Comparison of ENCODE assay signal across 8 cellular contexts in the genomic region with DNA sequence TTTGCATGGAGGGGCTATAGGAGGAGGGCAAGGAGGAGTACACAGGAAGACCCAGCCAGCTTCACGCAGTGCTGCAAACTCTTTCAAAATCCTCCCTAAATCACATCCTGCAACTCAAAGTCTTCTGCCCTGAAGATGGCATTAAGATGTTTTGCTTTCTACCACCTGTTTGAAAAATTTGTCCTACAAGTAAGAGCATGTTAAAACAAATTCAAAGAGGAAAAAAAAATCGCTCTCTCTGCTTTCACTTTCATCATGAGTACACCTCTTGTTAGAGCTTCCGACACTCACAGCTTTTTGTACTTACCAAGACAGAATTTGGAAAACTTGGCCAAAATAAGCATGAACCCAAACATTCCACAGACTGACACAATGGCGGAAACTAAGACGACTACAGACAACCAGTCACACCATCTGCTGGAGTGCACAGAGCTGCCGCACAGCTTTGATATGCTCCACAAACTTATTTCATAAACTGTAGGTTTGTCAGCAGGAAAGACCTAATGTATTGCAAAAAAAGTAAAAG. TPM values are rescaled to one million over a fixed set of nuclear protein-coding genes. Genes with fewer than 3 reads are reported as not detected.
A peak's percentile ranks its signal among the peaks of the same experiment; 100 is the strongest.
DNase-seq lines count a peak whose midpoint lies in the region; ATAC-seq and TF ChIP-seq lines count a peak whose summit lies in the region.

No MANE protein-coding gene starts in this region.

- no peaks in the 10 kb centered on the region for H3K27me3 Mint-ChIP-seq in effector memory CD8-positive, alpha-beta T cell
- no peaks in the 10 kb centered on the region for H3K27me3 Mint-ChIP-seq in nephron (ENCODE audit: low read depth)

- ATAC-seq in activated CD4-positive, CD25-positive, alpha-beta regulatory T cell treated with anti-CD3 and anti-CD28 coated beads, Interleukin-2, amount 50 U/mL, for 24 hours: peak; percentile 62 to 69
- ATAC-seq in HG02642 (IDR thresholded peaks at IDR 0.05; ENCODE audit: poor library complexity, unreplicated experiment): peak; percentile 62
- peak; percentile 70 for ATAC-seq in effector memory CD8-positive, alpha-beta T cell (replicated peaks)

- H3K4me3 Mint-ChIP-seq in effector memory CD8-positive, alpha-beta T cell: peak overlapping the region; percentile 84 to 89
- peak overlapping the region in 2 of 3 experiments; percentile 74 to 76 for H3K4me3 Mint-ChIP-seq in nephron

- no peak for TF ChIP-seq CTCF in nephron (IDR thresholded peaks at IDR 0.05; ENCODE audit: unreplicated experiment in 3 of 3)

- H3K9me3 Mint-ChIP-seq in effector memory CD8-positive, alpha-beta T cell: no peaks in the 10 kb centered on the region
- peaks cover 2% of the 10 kb centered on the region for H3K9me3 Mint-ChIP-seq in nephron

- H3K36me3 Mint-ChIP-seq in effector memory CD8-positive, alpha-beta T cell (ENCODE audit: insufficient read depth): peaks cover 29% of the 10 kb centered on the region
- no peaks in the 10 kb centered on the region for H3K36me3 Mint-ChIP-seq in nephron (ENCODE audit: low read depth)

- peaks cover 20 to 39% of the 10 kb centered on the region in 2 donors for H3K4me1 Mint-ChIP-seq in effector memory CD8-positive, alpha-beta T cell (ENCODE audit: low read depth in 2 of 2)
- H3K4me1 Mint-ChIP-seq in nephron: peaks cover 20% of the 10 kb centered on the region

- intact Hi-C loops in posterior vena cava (cut with DNase I): loop anchor here in 1 of 2 donors (10.0 kb wide), 1 partner anchor 46 kb away; no protein-coding TSS in a partner anchor

- no peak for DNase-seq in activated CD4-positive, CD25-positive, alpha-beta regulatory T cell treated with anti-CD3 and anti-CD28 coated beads, Interleukin-2, amount 50 U/mL, for 72 hours
- peak; percentile 45 for DNase-seq in RPMI8226
- DNase-seq in effector memory CD8-positive, alpha-beta T cell: no peak
- DNase-seq in posterior vena cava (ENCODE audit: low spot score): no peak
- no peak for DNase-seq in NCI-H1694 (lab: John Stamatoyannopoulos, UW)

- peak overlapping the region; percentile 92 to 97 for H3K27ac Mint-ChIP-seq in effector memory CD8-positive, alpha-beta T cell
- H3K27ac Mint-ChIP-seq in nephron: peak overlapping the region; percentile 60 to 89 (median 88)

RNA-seq across cellular contexts. Expression of a gene that starts 21.3 kb away (rescaled TPM):
- total RNA-seq in posterior vena cava: 1 to 10 TPM; 6.9 to 9.3 TPM
